ENCODE assay signal across 1 cellular context in genomic region chr14:50828738-50829471, GRCh38.
TF ChIP-seq lines count a peak whose summit lies in the region.

No MANE protein-coding gene starts in this region.

TF ChIP-seq in GM23338, 12 proteins besides CTCF, POLR2A, EP300 and RAD21 (continued from another document):
- TF ChIP-seq REST (IDR thresholded peaks at IDR 0.05; ENCODE audit: unreplicated experiment): no peak
